In the genomic region with DNA sequence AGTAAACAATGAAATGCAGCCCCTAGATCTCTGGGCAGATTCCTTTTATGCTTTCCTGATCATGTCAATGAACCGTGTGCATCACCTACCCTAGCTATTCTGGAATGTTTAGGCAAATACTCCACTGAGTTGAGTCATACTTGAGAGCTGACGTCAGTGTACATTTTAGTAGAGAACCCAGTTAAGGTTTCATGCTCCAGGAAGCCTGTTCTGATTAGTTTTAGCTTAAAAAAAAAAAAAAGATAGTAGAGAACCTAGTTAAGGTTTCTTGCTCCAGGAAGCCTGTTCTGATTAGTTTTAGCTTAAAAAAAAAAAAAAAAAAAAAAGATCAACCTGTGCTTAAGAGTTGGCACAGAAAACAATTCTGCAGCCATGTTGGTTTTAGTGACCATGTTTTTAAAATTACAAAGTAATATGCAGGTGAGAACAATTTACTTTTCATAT, we compare ENCODE assay signal across 2 cellular contexts.
TF ChIP-seq lines count a peak whose summit lies in the region.

No MANE protein-coding gene starts in this region.

TF ChIP-seq in K562, 482 proteins besides CTCF, POLR2A, EP300 and RAD21 (continued from another document and continues in another):
- TF ChIP-seq NCOA6 (IDR thresholded peaks at IDR 0.05) = no peak
- TF ChIP-seq, protein P1, sequence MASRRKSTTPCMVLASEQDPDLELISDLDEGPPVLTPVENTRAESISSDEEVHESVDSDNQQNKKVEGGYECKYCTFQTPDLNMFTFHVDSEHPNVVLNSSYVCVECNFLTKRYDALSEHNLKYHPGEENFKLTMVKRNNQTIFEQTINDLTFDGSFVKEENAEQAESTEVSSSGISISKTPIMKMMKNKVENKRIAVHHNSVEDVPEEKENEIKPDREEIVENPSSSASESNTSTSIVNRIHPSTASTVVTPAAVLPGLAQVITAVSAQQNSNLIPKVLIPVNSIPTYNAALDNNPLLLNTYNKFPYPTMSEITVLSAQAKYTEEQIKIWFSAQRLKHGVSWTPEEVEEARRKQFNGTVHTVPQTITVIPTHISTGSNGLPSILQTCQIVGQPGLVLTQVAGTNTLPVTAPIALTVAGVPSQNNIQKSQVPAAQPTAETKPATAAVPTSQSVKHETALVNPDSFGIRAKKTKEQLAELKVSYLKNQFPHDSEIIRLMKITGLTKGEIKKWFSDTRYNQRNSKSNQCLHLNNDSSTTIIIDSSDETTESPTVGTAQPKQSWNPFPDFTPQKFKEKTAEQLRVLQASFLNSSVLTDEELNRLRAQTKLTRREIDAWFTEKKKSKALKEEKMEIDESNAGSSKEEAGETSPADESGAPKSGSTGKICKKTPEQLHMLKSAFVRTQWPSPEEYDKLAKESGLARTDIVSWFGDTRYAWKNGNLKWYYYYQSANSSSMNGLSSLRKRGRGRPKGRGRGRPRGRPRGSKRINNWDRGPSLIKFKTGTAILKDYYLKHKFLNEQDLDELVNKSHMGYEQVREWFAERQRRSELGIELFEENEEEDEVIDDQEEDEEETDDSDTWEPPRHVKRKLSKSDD (conservative IDR thresholded peaks at IDR 0.05; ENCODE audit: low read length) = no peak
- TF ChIP-seq PCBP1 (IDR thresholded peaks at IDR 0.05; ENCODE audit: low read depth, low read length, poor library complexity, severe bottlenecking) = no peak
- TF ChIP-seq EGR1 (conservative IDR thresholded peaks at IDR 0.05) = no peak
- no peak for TF ChIP-seq ZNF644 (tag; IDR thresholded peaks at IDR 0.05; ENCODE audit: low read depth)
- no peak for TF ChIP-seq TAF9B (IDR thresholded peaks at IDR 0.05; ENCODE audit: partially characterized antibody)
- no peak for TF ChIP-seq CC2D1A (IDR thresholded peaks at IDR 0.05)
- TF ChIP-seq, protein P2, sequence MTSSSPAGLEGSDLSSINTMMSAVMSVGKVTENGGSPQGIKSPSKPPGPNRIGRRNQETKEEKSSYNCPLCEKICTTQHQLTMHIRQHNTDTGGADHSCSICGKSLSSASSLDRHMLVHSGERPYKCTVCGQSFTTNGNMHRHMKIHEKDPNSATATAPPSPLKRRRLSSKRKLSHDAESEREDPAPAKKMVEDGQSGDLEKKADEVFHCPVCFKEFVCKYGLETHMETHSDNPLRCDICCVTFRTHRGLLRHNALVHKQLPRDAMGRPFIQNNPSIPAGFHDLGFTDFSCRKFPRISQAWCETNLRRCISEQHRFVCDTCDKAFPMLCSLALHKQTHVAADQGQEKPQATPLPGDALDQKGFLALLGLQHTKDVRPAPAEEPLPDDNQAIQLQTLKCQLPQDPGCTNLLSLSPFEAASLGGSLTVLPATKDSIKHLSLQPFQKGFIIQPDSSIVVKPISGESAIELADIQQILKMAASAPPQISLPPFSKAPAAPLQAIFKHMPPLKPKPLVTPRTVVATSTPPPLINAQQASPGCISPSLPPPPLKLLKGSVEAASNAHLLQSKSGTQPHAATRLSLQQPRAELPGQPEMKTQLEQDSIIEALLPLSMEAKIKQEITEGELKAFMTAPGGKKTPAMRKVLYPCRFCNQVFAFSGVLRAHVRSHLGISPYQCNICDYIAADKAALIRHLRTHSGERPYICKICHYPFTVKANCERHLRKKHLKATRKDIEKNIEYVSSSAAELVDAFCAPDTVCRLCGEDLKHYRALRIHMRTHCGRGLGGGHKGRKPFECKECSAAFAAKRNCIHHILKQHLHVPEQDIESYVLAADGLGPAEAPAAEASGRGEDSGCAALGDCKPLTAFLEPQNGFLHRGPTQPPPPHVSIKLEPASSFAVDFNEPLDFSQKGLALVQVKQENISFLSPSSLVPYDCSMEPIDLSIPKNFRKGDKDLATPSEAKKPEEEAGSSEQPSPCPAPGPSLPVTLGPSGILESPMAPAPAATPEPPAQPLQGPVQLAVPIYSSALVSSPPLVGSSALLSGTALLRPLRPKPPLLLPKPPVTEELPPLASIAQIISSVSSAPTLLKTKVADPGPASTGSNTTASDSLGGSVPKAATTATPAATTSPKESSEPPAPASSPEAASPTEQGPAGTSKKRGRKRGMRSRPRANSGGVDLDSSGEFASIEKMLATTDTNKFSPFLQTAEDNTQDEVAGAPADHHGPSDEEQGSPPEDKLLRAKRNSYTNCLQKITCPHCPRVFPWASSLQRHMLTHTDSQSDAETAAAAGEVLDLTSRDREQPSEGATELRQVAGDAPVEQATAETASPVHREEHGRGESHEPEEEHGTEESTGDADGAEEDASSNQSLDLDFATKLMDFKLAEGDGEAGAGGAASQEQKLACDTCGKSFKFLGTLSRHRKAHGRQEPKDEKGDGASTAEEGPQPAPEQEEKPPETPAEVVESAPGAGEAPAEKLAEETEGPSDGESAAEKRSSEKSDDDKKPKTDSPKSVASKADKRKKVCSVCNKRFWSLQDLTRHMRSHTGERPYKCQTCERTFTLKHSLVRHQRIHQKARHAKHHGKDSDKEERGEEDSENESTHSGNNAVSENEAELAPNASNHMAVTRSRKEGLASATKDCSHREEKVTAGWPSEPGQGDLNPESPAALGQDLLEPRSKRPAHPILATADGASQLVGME (CRISPR knock-in tag; IDR thresholded peaks at IDR 0.05) = no peak
- no peak for TF ChIP-seq ZNF146 (CRISPR knock-in tag; IDR thresholded peaks at IDR 0.05; ENCODE audit: unreplicated experiment)
- no peak for TF ChIP-seq MEIS2 (IDR thresholded peaks at IDR 0.05; ENCODE audit: partially characterized antibody)
- no peak for TF ChIP-seq MAFK (IDR thresholded peaks at IDR 0.05; ENCODE audit: low read length)
- TF ChIP-seq CCAR2 (IDR thresholded peaks at IDR 0.05; ENCODE audit: low read depth, low read length) = no peak
- no peak for TF ChIP-seq KDM2B (CRISPR knock-in tag; IDR thresholded peaks at IDR 0.05)
- no peak for TF ChIP-seq ETS2 (tag; IDR thresholded peaks at IDR 0.05; ENCODE audit: borderline replicate concordance, poor library complexity, severe bottlenecking)
- TF ChIP-seq ARNT (IDR thresholded peaks at IDR 0.05) = no peak
- 0 out of 2 replicates have a peak, but pooled peaks have one; percentile 21 for TF ChIP-seq ZNF197 (CRISPR knock-in tag; IDR thresholded peaks at IDR 0.05; ENCODE audit: low read depth)
- no peak for TF ChIP-seq SLC30A9 (CRISPR knock-in tag; IDR thresholded peaks at IDR 0.05)
- no peak for TF ChIP-seq EP400 (IDR thresholded peaks at IDR 0.05)
- peak; percentile 69 for TF ChIP-seq CREM (IDR thresholded peaks at IDR 0.05; ENCODE audit: low read depth)
- TF ChIP-seq CHCHD3 (CRISPR knock-in tag; IDR thresholded peaks at IDR 0.05) = no peak
- no peak for TF ChIP-seq HLTF (IDR thresholded peaks at IDR 0.05)
- TF ChIP-seq, protein P3, sequence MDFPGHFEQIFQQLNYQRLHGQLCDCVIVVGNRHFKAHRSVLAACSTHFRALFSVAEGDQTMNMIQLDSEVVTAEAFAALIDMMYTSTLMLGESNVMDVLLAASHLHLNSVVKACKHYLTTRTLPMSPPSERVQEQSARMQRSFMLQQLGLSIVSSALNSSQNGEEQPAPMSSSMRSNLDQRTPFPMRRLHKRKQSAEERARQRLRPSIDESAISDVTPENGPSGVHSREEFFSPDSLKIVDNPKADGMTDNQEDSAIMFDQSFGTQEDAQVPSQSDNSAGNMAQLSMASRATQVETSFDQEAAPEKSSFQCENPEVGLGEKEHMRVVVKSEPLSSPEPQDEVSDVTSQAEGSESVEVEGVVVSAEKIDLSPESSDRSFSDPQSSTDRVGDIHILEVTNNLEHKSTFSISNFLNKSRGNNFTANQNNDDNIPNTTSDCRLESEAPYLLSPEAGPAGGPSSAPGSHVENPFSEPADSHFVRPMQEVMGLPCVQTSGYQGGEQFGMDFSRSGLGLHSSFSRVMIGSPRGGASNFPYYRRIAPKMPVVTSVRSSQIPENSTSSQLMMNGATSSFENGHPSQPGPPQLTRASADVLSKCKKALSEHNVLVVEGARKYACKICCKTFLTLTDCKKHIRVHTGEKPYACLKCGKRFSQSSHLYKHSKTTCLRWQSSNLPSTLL (IDR thresholded peaks at IDR 0.05) = no peak
- TF ChIP-seq HNRNPUL1 (IDR thresholded peaks at IDR 0.05; ENCODE audit: low read length) = no peak

TF ChIP-seq in HepG2, 621 proteins besides CTCF, POLR2A, EP300 and RAD21 (continued from another document):
- TF ChIP-seq, protein P4, sequence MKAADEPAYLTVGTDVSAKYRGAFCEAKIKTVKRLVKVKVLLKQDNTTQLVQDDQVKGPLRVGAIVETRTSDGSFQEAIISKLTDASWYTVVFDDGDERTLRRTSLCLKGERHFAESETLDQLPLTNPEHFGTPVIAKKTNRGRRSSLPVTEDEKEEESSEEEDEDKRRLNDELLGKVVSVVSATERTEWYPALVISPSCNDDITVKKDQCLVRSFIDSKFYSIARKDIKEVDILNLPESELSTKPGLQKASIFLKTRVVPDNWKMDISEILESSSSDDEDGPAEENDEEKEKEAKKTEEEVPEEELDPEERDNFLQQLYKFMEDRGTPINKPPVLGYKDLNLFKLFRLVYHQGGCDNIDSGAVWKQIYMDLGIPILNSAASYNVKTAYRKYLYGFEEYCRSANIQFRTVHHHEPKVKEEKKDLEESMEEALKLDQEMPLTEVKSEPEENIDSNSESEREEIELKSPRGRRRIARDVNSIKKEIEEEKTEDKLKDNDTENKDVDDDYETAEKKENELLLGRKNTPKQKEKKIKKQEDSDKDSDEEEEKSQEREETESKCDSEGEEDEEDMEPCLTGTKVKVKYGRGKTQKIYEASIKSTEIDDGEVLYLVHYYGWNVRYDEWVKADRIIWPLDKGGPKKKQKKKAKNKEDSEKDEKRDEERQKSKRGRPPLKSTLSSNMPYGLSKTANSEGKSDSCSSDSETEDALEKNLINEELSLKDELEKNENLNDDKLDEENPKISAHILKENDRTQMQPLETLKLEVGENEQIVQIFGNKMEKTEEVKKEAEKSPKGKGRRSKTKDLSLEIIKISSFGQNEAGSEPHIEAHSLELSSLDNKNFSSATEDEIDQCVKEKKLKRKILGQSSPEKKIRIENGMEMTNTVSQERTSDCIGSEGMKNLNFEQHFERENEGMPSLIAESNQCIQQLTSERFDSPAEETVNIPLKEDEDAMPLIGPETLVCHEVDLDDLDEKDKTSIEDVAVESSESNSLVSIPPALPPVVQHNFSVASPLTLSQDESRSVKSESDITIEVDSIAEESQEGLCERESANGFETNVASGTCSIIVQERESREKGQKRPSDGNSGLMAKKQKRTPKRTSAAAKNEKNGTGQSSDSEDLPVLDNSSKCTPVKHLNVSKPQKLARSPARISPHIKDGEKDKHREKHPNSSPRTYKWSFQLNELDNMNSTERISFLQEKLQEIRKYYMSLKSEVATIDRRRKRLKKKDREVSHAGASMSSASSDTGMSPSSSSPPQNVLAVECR (CRISPR knock-in tag; IDR thresholded peaks at IDR 0.05; ENCODE audit: borderline replicate concordance) = no peak
- TF ChIP-seq, protein P5, sequence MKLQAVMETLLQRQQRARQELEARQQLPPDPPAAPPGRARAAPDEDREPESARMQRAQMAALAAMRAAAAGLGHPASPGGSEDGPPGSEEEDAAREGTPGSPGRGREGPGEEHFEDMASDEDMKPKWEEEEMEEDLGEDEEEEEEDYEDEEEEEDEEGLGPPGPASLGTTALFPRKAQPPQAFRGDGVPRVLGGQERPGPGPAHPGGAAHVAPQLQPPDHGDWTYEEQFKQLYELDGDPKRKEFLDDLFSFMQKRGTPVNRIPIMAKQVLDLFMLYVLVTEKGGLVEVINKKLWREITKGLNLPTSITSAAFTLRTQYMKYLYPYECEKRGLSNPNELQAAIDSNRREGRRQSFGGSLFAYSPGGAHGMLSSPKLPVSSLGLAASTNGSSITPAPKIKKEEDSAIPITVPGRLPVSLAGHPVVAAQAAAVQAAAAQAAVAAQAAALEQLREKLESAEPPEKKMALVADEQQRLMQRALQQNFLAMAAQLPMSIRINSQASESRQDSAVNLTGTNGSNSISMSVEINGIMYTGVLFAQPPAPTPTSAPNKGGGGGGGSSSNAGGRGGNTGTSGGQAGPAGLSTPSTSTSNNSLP (IDR thresholded peaks at IDR 0.05; ENCODE audit: low read depth, low read length) = peak; percentile 33; the same call in 1 of the 2 replicates
- TF ChIP-seq ZNF792 (CRISPR knock-in tag; IDR thresholded peaks at IDR 0.05) (no peak), HOXA3 (CRISPR knock-in tag; IDR thresholded peaks at IDR 0.05) (0 out of 2 replicates have a peak, but pooled peaks have one; percentile 35), SIX1 (CRISPR knock-in tag; IDR thresholded peaks at IDR 0.05; ENCODE audit: borderline replicate concordance) (peak; percentile 35; the same call in 1 of the 2 replicates), ZNF12 (CRISPR knock-in tag; IDR thresholded peaks at IDR 0.05) (peak; percentile 17; the same call in 1 of the 2 replicates), CREB1 (IDR thresholded peaks at IDR 0.05) (peak; percentile 88), CREB1 (CRISPR knock-in tag; IDR thresholded peaks at IDR 0.05) (peak; percentile 83), JUN (CRISPR knock-in tag; IDR thresholded peaks at IDR 0.05) (peak; percentile 53; the same call in 1 of the 2 replicates), SAP130 (CRISPR knock-in tag; IDR thresholded peaks at IDR 0.05; ENCODE audit: low read depth) (peak; percentile 41; the same call in 1 of the 2 replicates), TEAD3 (CRISPR knock-in tag; optimal IDR thresholded peaks at IDR 0.05; ENCODE audit: borderline replicate concordance) (peak; percentile 95)
- TF ChIP-seq, protein P6, sequence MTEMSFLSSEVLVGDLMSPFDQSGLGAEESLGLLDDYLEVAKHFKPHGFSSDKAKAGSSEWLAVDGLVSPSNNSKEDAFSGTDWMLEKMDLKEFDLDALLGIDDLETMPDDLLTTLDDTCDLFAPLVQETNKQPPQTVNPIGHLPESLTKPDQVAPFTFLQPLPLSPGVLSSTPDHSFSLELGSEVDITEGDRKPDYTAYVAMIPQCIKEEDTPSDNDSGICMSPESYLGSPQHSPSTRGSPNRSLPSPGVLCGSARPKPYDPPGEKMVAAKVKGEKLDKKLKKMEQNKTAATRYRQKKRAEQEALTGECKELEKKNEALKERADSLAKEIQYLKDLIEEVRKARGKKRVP (CRISPR knock-in tag; IDR thresholded peaks at IDR 0.05) = peak in 1 of 2 experiments; percentile 55; a peak in 1 of 4 replicates
- TF ChIP-seq, protein P7, sequence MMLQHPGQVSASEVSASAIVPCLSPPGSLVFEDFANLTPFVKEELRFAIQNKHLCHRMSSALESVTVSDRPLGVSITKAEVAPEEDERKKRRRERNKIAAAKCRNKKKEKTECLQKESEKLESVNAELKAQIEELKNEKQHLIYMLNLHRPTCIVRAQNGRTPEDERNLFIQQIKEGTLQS (CRISPR knock-in tag; IDR thresholded peaks at IDR 0.05) = peak; percentile 81; the same call in 1 of the 2 replicates
